In genomic region chrX:68686684-68687045, GRCh38 we compare ENCODE assay signal across 8 cellular contexts. TPM values are rescaled to one million over a fixed set of nuclear protein-coding genes. Genes with fewer than 3 reads are reported as not detected.
DNase-seq lines count a peak whose midpoint lies in the region; ATAC-seq and TF ChIP-seq lines count a peak whose summit lies in the region.

No MANE protein-coding gene starts in this region.

- H3K9me2 ChIP-seq in MM.1S (replicated peaks; ENCODE audit: insufficient read depth, low read length) = no peaks in the 10 kb centered on the region

- H3K79me2 ChIP-seq in MM.1S (ENCODE audit: low read length) = no peaks in the 10 kb centered on the region

- CTCF ChIA-PET in CD4-positive, alpha-beta T cell (lab: Charles Lee) = no interaction called here

- H3K9me3 Mint-ChIP-seq in CD4-positive, alpha-beta T cell = no peaks in the 10 kb centered on the region
- no peaks in the 10 kb centered on the region for H3K9me3 Mint-ChIP-seq in dendritic cell treated with granulocyte-macrophage colony-stimulating factor and Interleukin-4, amounts not matched to agents 40 ng/mL and 50 ng/mL, for 4 days
- no peaks in the 10 kb centered on the region for H3K9me3 Mint-ChIP-seq in natural killer cell

- no peak for ATAC-seq in CD4-positive, alpha-beta T cell (ENCODE audit: poor library complexity)
- ATAC-seq in natural killer cell = peak in 1 of 3 donors; percentile 54
- ATAC-seq in GM21381 (IDR thresholded peaks at IDR 0.05; ENCODE audit: unreplicated experiment) = no peak

- intact Hi-C loops in CD4-positive, alpha-beta T cell (cut with DNase I, micrococcal nuclease) = no loop called here
- intact Hi-C loops in dendritic cell treated with granulocyte-macrophage colony-stimulating factor and Interleukin-4, amounts not matched to agents 40 ng/mL and 50 ng/mL, for 4 days (cut with micrococcal nuclease) = no loop called here
- intact Hi-C loops in natural killer cell (cut with micrococcal nuclease) (no loop called here), posterior cingulate gyrus (cut with DNase I) (no loop called here)

- peaks cover 29% of the 10 kb centered on the region for H3K27me3 Mint-ChIP-seq in CD4-positive, alpha-beta T cell
- H3K27me3 Mint-ChIP-seq in dendritic cell treated with granulocyte-macrophage colony-stimulating factor and Interleukin-4, amounts not matched to agents 40 ng/mL and 50 ng/mL, for 4 days = no peaks in the 10 kb centered on the region
- H3K27me3 Mint-ChIP-seq in natural killer cell (ENCODE audit: low read depth in 2 of 2) = peaks cover 9% of the 10 kb centered on the region in 2 donors

- H3K27me3 ChIP-seq in CD4-positive, alpha-beta T cell (ENCODE audit: control insufficient read depth, insufficient read depth, low read length) = no peaks in the 10 kb centered on the region
- no peaks in the 10 kb centered on the region for H3K27me3 ChIP-seq in MM.1S (replicated peaks; ENCODE audit: insufficient read depth, low read length)

- no peak overlapping the region for H3K27ac Mint-ChIP-seq in CD4-positive, alpha-beta T cell
- H3K27ac Mint-ChIP-seq in dendritic cell treated with granulocyte-macrophage colony-stimulating factor and Interleukin-4, amounts not matched to agents 40 ng/mL and 50 ng/mL, for 4 days = peak overlapping the region; percentile 97
- peak overlapping the region in 1 of 2 donors; percentile 18 for H3K27ac Mint-ChIP-seq in natural killer cell

- H3K4me1 ChIP-seq in MM.1S (ENCODE audit: low read length) = no peaks in the 10 kb centered on the region

- POLR2A ChIA-PET in CD4-positive, alpha-beta T cell (lab: Charles Lee) = no interaction called here

- no peaks in the 10 kb centered on the region for H3K9me3 ChIP-seq in CD4-positive, alpha-beta T cell (ENCODE audit: control insufficient read depth, low read length)
- H3K9me3 ChIP-seq in MM.1S (replicated peaks; ENCODE audit: insufficient read depth, low read length) = no peaks in the 10 kb centered on the region

- no peak overlapping the region for H3K9ac ChIP-seq in MM.1S (ENCODE audit: low read length)

- no peak overlapping the region for H2AFZ ChIP-seq in MM.1S (ENCODE audit: low read length)

- peak overlapping the region; percentile 62 for H3K4me3 Mint-ChIP-seq in CD4-positive, alpha-beta T cell
- peak overlapping the region; percentile 82 for H3K4me3 Mint-ChIP-seq in dendritic cell treated with granulocyte-macrophage colony-stimulating factor and Interleukin-4, amounts not matched to agents 40 ng/mL and 50 ng/mL, for 4 days
- H3K4me3 Mint-ChIP-seq in natural killer cell = peak overlapping the region; percentile 69

- peak overlapping the region; percentile 36; the same call in 1 of the 2 replicates for H3K4me3 ChIP-seq in MM.1S (ENCODE audit: low read length)

- H4K20me1 ChIP-seq in MM.1S (ENCODE audit: insufficient read depth, low read length) = no peaks in the 10 kb centered on the region

- no peak for DNase-seq in CD4-positive, alpha-beta T cell
- DNase-seq in MM.1S (no peak), natural killer cell (no peak), NCI-H345 treated with DMSO at 0.1 percent for 48 hours (lab: John Stamatoyannopoulos, UW; ENCODE audit: unreplicated experiment) (no peak), posterior cingulate gyrus (no peak), MV-4-11 (lab: John Stamatoyannopoulos, UW) (no peak)

- H3K36me3 ChIP-seq in MM.1S (replicated peaks; ENCODE audit: insufficient read depth, low read length) = no peaks in the 10 kb centered on the region

- H3K4me1 Mint-ChIP-seq in CD4-positive, alpha-beta T cell (ENCODE audit: low read depth) = peaks cover 17% of the 10 kb centered on the region
- peaks cover 39% of the 10 kb centered on the region for H3K4me1 Mint-ChIP-seq in dendritic cell treated with granulocyte-macrophage colony-stimulating factor and Interleukin-4, amounts not matched to agents 40 ng/mL and 50 ng/mL, for 4 days (ENCODE audit: low read depth)
- H3K4me1 Mint-ChIP-seq in natural killer cell = peaks cover 5 to 13% of the 10 kb centered on the region in 2 donors

- H3F3A ChIP-seq in MM.1S (ENCODE audit: insufficient read depth, low read length) = no peaks in the 10 kb centered on the region

- H3K36me3 Mint-ChIP-seq in CD4-positive, alpha-beta T cell (ENCODE audit: low read depth) = no peaks in the 10 kb centered on the region
- no peaks in the 10 kb centered on the region for H3K36me3 Mint-ChIP-seq in dendritic cell treated with granulocyte-macrophage colony-stimulating factor and Interleukin-4, amounts not matched to agents 40 ng/mL and 50 ng/mL, for 4 days (ENCODE audit: low read depth)
- H3K36me3 Mint-ChIP-seq in natural killer cell = no peaks in the 10 kb centered on the region

- TF ChIP-seq CTCF in CD4-positive, alpha-beta T cell (IDR thresholded peaks at IDR 0.05) = no peak
- TF ChIP-seq CTCF in MM.1S (IDR thresholded peaks at IDR 0.05; ENCODE audit: low read length) = no peak
- no peak for TF ChIP-seq CTCF in natural killer cell (IDR thresholded peaks at IDR 0.05)

- no peak overlapping the region for H3K27ac ChIP-seq in CD4-positive, alpha-beta T cell (ENCODE audit: low read depth, low read length)
- H3K27ac ChIP-seq in MM.1S (ENCODE audit: low read length) = no peak overlapping the region

- peak overlapping the region; percentile 50; the same call in 1 of the 2 replicates for H3K4me2 ChIP-seq in MM.1S (ENCODE audit: low read depth, low read length)

RNA-seq across cellular contexts. Expression of gene STARD8, which starts 39.2 kb away (rescaled TPM):
- total RNA-seq in CD4-positive, alpha-beta T cell = under 1 TPM; 0.22 to 0.25 TPM
- 1 to 10 TPM in 2 of 3 donors, under 1 TPM in 1; 0.97 to 1.3 (median 1.1) TPM for total RNA-seq in natural killer cell
